In the genomic region with DNA sequence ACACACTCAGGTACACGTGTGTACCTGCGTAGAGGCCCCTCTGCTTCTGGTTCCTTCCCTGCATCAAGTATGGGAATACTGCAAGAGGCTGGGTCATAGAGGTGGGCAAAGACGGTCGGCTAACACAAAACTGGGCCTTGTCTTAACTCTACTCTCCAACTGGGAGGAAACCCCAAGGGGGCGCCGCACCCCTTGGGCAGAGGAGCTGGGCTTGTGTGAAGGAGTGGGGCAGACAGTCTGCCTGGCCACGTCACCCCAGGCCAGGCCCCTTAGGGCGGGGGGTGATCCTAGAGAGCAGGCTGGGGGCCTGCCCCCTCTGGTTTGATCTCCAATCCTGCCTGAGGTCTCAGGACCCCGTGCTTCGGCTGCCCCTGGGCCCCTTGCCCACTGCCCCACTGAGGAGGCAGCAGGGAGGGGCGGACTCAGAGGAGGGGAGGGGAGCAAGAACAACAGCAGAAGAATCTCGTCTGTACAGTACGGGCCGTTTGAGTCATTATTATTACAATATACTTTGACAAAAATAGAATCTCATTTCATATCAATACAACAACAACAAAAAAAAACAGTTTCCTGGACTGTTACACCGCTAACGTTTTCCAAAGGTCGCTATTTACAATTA, we compare ENCODE assay signal across 9 cellular contexts. TPM values are rescaled to one million over a fixed set of nuclear protein-coding genes. Genes with fewer than 3 reads are reported as not detected.
A peak's percentile ranks its signal among the peaks of the same experiment; 100 is the strongest.
DNase-seq lines count a peak whose midpoint lies in the region; ATAC-seq, FAIRE-seq and TF ChIP-seq lines count a peak whose summit lies in the region.
"Had no signal": no experiment of that assay in that cellular context is flagged by ENCODE, and none has a peak within 500 bp of the region (broad histone marks: within the 10 kb centered on the region; RNA-seq: fewer than 3 reads in every experiment).

No MANE protein-coding gene starts in this region.

- H3K9ac ChIP-seq in DND-41 (ENCODE audit: low read depth, low read length) (no peak overlapping the region), MM.1S (ENCODE audit: low read length) (no peak overlapping the region)

- H3K79me2 ChIP-seq in DND-41 (ENCODE audit: insufficient read depth, low read length) (no peaks in the 10 kb centered on the region), MM.1S (ENCODE audit: low read length) (peaks cover 30% of the 10 kb centered on the region)

- no peaks in the 10 kb centered on the region for H3K27me3 ChIP-seq in DND-41 (ENCODE audit: insufficient read depth, low read length, poor library complexity)
- H3K27me3 ChIP-seq in MM.1S (replicated peaks; ENCODE audit: insufficient read depth, low read length), result no peaks in the 10 kb centered on the region
- H3K27me3 ChIP-seq in dorsolateral prefrontal cortex, result no peaks in the 10 kb centered on the region
- H3K27me3 ChIP-seq in psoas muscle (ENCODE audit: insufficient read depth in 3 of 3, low read length in 2 of 3), result no peaks in the 10 kb centered on the region

- no peaks in the 10 kb centered on the region for H4K20me1 ChIP-seq in DND-41 (ENCODE audit: insufficient read depth, low read length)
- H4K20me1 ChIP-seq in MM.1S (ENCODE audit: insufficient read depth, low read length), result no peaks in the 10 kb centered on the region

- ATAC-seq in DND-41 (ENCODE audit: insufficient read depth, low read depth) (0 out of 3 replicates have a peak, but pooled peaks have one; percentile 23), psoas muscle (peak in 3 of 4 donors; percentile 3 to 18 (median 8)), GM18502 (IDR thresholded peaks at IDR 0.05; ENCODE audit: poor library complexity, unreplicated experiment) (no peak), HG03108 (IDR thresholded peaks at IDR 0.05; ENCODE audit: unreplicated experiment) (no peak)

- H3K9me2 ChIP-seq in MM.1S (replicated peaks; ENCODE audit: insufficient read depth, low read length), result no peaks in the 10 kb centered on the region

- no peak overlapping the region for H2AFZ ChIP-seq in DND-41 (ENCODE audit: low read depth, low read length)
- no peak overlapping the region for H2AFZ ChIP-seq in MM.1S (ENCODE audit: low read length)

- H3K4me1 ChIP-seq in DND-41 (ENCODE audit: insufficient read depth, low read length), result no peaks in the 10 kb centered on the region
- no peaks in the 10 kb centered on the region for H3K4me1 ChIP-seq in MM.1S (ENCODE audit: low read length)
- H3K4me1 ChIP-seq in psoas muscle, result peaks cover 53% of the 10 kb centered on the region

- WGBS in psoas muscle, 3 donors, result 41 to 61% (median 46%) methylated on average over 16 to 17 of the region's 17 CpGs

- H3K27ac ChIP-seq in DND-41 (ENCODE audit: low read length) (no peak overlapping the region), MM.1S (ENCODE audit: low read length) (no peak overlapping the region), dorsolateral prefrontal cortex (peak overlapping the region in 46 of 59 donors; percentile 3 to 80 (median 55)), psoas muscle (peak overlapping the region; percentile 63)

- peaks cover 25% of the 10 kb centered on the region for H3F3A ChIP-seq in MM.1S (ENCODE audit: insufficient read depth, low read length)

- DNase-seq in DND-41 (no peak), MM.1S (no peak), dorsolateral prefrontal cortex (no peak), psoas muscle (no peak), HCEC 1CT (no peak), H54 (ENCODE audit: insufficient read length, low spot score) (no peak)
- DNase-seq: SIG-M5 had no signal

- H3K4me2 ChIP-seq in DND-41 (ENCODE audit: insufficient read depth, low read length), result no peak overlapping the region
- H3K4me2 ChIP-seq in MM.1S (ENCODE audit: low read depth, low read length), result no peak overlapping the region

- no peak overlapping the region for H3K4me3 ChIP-seq in DND-41 (ENCODE audit: low read depth in 1 of 2, low read length in 2 of 2)
- H3K4me3 ChIP-seq in MM.1S (ENCODE audit: low read length), result no peak overlapping the region
- no peak overlapping the region for H3K4me3 ChIP-seq in dorsolateral prefrontal cortex
- H3K4me3 ChIP-seq in psoas muscle, result no peak overlapping the region

- TF ChIP-seq POLR2A in H54 (IDR thresholded peaks at IDR 0.05; ENCODE audit: low read depth, low read length), result no peak

- H3K9me3 ChIP-seq in DND-41 (ENCODE audit: insufficient read depth, low read length, severe bottlenecking), result no peaks in the 10 kb centered on the region
- no peaks in the 10 kb centered on the region for H3K9me3 ChIP-seq in MM.1S (replicated peaks; ENCODE audit: insufficient read depth, low read length)
- H3K9me3 ChIP-seq in psoas muscle, result no peaks in the 10 kb centered on the region

- FAIRE-seq in H54 (lab: Jason Lieb, UNC), result no peak

- TF ChIP-seq CTCF in DND-41 (IDR thresholded peaks at IDR 0.05; ENCODE audit: borderline replicate concordance, extremely low read depth, low read length, poor library complexity, severe bottlenecking), result peak; percentile 39
- TF ChIP-seq CTCF in MM.1S (IDR thresholded peaks at IDR 0.05; ENCODE audit: low read length), result peak; percentile 28
- peak in 2 of 56 donors; percentile 6 to 18 for TF ChIP-seq CTCF in dorsolateral prefrontal cortex (IDR thresholded peaks at IDR 0.05 in 54 of 56, conservative IDR thresholded peaks at IDR 0.05 in 2 of 56; ENCODE audit: low read depth in 1 of 56, partially characterized antibody in 56 of 56)
- no peak for TF ChIP-seq CTCF in psoas muscle (IDR thresholded peaks at IDR 0.05)

- H3K36me3 ChIP-seq in DND-41 (ENCODE audit: insufficient read depth, low read length) (peaks cover 52% of the 10 kb centered on the region), MM.1S (replicated peaks; ENCODE audit: insufficient read depth, low read length) (peaks cover 15% of the 10 kb centered on the region; the same call in 1 of the 2 replicates), psoas muscle (ENCODE audit: insufficient read depth in 1 of 2, low read depth in 1 of 2) (peaks cover 4 to 63% of the 10 kb centered on the region in 2 donors)

- intact Hi-C loops in dorsolateral prefrontal cortex (cut with DNase I) (no loop called here), psoas muscle (cut with DNase I) (no loop called here)

RNA-seq across cellular contexts. Expression of a gene that starts 34.7 kb away (rescaled TPM):
- total RNA-seq in dorsolateral prefrontal cortex, result 100 to 1,000 TPM in 40 of 120 experiments, 10 to 100 TPM in 80; 63.8 to 123 (median 93.8) TPM
- 100 to 1,000 TPM; 126 to 258 (median 188) TPM for total RNA-seq in psoas muscle
- 10 to 100 TPM; 43.1 to 65.3 (median 58.4) TPM for polyA plus RNA-seq in psoas muscle

Comparison
In these comparisons a context has a peak if more than half of its experiments do, and no peak if none do; other contexts are left out.
1. ATAC-seq: peak in DND-41 (single experiment) and psoas muscle (3 of 4); none in GM18502 (single experiment) and HG03108 (single experiment).
2. H3K27ac ChIP-seq: peak in dorsolateral prefrontal cortex (46 of 59) and psoas muscle (single experiment); none in DND-41 (single experiment) and MM.1S (single experiment).